ENCODE assay signal across 12 cellular contexts in genomic region chr1:47593001-47593568, GRCh38.
A peak's percentile ranks its signal among the peaks of the same experiment; 100 is the strongest.
DNase-seq lines count a peak whose midpoint lies in the region; ATAC-seq, FAIRE-seq and TF ChIP-seq lines count a peak whose summit lies in the region.
"Had no signal": no experiment of that assay in that cellular context is flagged by ENCODE, and none has a peak within 500 bp of the region (broad histone marks: within the 10 kb centered on the region; RNA-seq: fewer than 3 reads in every experiment).

No MANE protein-coding gene starts in this region.

- 0 out of 2 replicates have a peak overlapping the region, but pooled peaks have one; percentile 13 for H3K27ac ChIP-seq in VCaP
- H3K27ac ChIP-seq in small intestine (ENCODE audit: low read depth in 1 of 2, low read length in 1 of 2), result no peak overlapping the region

- H3K9me3 ChIP-seq in iPS-15b (ENCODE audit: control insufficient read depth, insufficient read depth, low read length) (no peaks in the 10 kb centered on the region), small intestine (ENCODE audit: control insufficient read depth, low read depth) (no peaks in the 10 kb centered on the region)

- H3K36me3 ChIP-seq in iPS-15b (ENCODE audit: control insufficient read depth, insufficient read depth, low read length) (no peaks in the 10 kb centered on the region), small intestine (ENCODE audit: control insufficient read depth in 2 of 2, insufficient read depth in 2 of 2, low read length in 2 of 2) (no peaks in the 10 kb centered on the region)

- no peak for ATAC-seq in GM18519 (IDR thresholded peaks at IDR 0.05; ENCODE audit: low FRiP score, unreplicated experiment)

- H3K27me3 ChIP-seq in iPS-15b (ENCODE audit: control insufficient read depth, insufficient read depth, low read length), result peaks cover 52% of the 10 kb centered on the region
- H3K27me3 ChIP-seq in small intestine (ENCODE audit: control insufficient read depth in 2 of 2, insufficient read depth in 2 of 2, low read length in 2 of 2), result peaks cover 0 to 8% of the 10 kb centered on the region in 2 donors

- H3K4me1 ChIP-seq in iPS-15b (ENCODE audit: control insufficient read depth, insufficient read depth, low read length) (peaks cover 3% of the 10 kb centered on the region), small intestine (ENCODE audit: control insufficient read depth in 2 of 2, insufficient read depth in 1 of 2, low read depth in 1 of 2, low read length in 1 of 2) (no peaks in the 10 kb centered on the region)

- FAIRE-seq in small intestine (lab: Jason Lieb, UNC), result no peak
- FAIRE-seq: endometrium, HTR-8/SVneo had no signal

- TF ChIP-seq CTCF in VCaP (conservative IDR thresholded peaks at IDR 0.05), result no peak

- H3K4me3 ChIP-seq in iPS-15b (ENCODE audit: low read depth, low read length) (peak overlapping the region; percentile 46), small intestine (ENCODE audit: low read depth in 1 of 2, low read length in 2 of 2) (peak overlapping the region in 1 of 2 donors; percentile 9)

- peak; percentile 48 for DNase-seq in activated CD8-positive, alpha-beta memory T cell treated with anti-CD3 and anti-CD28 coated beads for 24 hours
- no peak for DNase-seq in activated CD8-positive, alpha-beta memory T cell treated with anti-CD3 and anti-CD28 coated beads, Interleukin-2, amount 50 U/mL, for 4 hours
- peak; percentile 11 for DNase-seq in small intestine
- DNase-seq in NCI-H1694 (lab: John Stamatoyannopoulos, UW), result no peak
- no peak for DNase-seq in COR-L47 (lab: John Stamatoyannopoulos, UW)
- DNase-seq: amygdala, hypothalamus had no signal

- peak overlapping the region; percentile 24 for H3K9ac ChIP-seq in iPS-15b (ENCODE audit: low read depth, low read length)

- 7 to 10% (median 8%) methylated on average over 43 to 47 of the region's 47 CpGs for WGBS in small intestine, 3 donors

Comparison
In these comparisons a context has a peak if more than half of its experiments do, and no peak if none do; other contexts are left out.
1. DNase-seq: peak in activated CD8-positive, alpha-beta memory T cell treated with anti-CD3 and anti-CD28 coated beads for 24 hours (single experiment) and small intestine (single experiment); none in activated CD8-positive, alpha-beta memory T cell treated with anti-CD3 and anti-CD28 coated beads, Interleukin-2, amount 50 U/mL, for 4 hours (single experiment), NCI-H1694 (single experiment) and COR-L47 (single experiment).